ENCODE assay signal across 12 cellular contexts in the genomic region with DNA sequence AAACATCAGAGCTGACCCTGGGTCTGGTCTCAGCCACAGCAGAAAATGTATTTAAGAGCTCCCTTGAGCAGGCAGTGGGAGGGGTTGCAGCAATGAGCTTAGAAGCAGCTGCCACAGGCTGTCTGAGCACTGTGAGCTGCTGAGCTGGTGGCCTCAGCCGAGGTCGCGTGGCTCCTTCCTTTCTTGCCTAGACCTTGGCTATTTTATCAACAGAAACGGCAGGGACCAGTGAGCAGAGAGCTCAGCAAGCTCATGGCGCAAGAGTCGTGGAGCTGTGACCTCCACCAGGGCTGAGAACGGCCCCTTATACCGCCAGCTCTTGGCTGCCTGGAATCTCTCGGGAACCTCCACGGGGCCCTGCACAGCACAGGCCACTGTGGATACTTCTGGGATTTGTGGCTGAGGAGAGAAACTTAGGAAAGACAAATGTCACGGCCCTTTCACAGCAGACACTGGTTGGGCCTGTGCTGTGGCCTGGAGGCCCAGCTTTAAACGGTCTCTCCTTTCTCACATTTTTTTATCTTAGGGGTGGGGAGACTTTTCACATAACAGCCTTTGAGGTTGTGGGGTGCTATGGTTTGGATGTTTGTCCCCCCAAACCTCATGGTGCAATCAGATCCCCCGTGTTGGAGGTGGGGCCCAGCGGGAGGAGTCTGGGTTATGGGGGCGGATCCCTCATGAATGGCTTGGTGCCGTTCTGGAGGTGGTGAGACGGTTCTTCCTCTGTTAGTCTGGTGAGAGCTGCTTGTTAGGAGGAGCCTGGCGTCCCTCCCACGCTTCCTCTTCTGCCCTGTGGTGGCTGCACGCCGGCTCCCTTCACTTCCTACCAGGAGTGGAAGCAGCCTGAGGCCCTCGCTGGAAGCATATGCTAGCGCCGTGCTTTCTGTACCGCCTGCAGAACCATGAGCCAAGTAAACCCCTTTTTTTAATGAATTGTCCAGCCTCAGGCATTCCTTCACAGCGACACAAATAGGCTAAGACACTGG. TPM values are rescaled to one million over a fixed set of nuclear protein-coding genes. Genes with fewer than 3 reads are reported as not detected.
DNase-seq lines count a peak whose midpoint lies in the region; ATAC-seq and TF ChIP-seq lines count a peak whose summit lies in the region.
"Had no signal": no experiment of that assay in that cellular context is flagged by ENCODE, and none has a peak within 500 bp of the region (broad histone marks: within the 10 kb centered on the region; RNA-seq: fewer than 3 reads in every experiment).

No MANE protein-coding gene starts in this region.

- H3K4me2 ChIP-seq in Karpas-422 (ENCODE audit: low read depth, low read length, poor library complexity, severe bottlenecking): no peak overlapping the region

- H3K9me2 ChIP-seq in Karpas-422 (replicated peaks; ENCODE audit: insufficient read depth, low read length): no peaks in the 10 kb centered on the region

- TF ChIP-seq CTCF in chondrocyte (IDR thresholded peaks at IDR 0.05) (no peak), nephron (IDR thresholded peaks at IDR 0.05; ENCODE audit: unreplicated experiment in 3 of 3) (no peak)

- H3K9ac ChIP-seq in Karpas-422 (ENCODE audit: low read length): no peak overlapping the region

- no peaks in the 10 kb centered on the region for H3K9me3 ChIP-seq in Karpas-422 (ENCODE audit: low read length)
- H3K9me3 ChIP-seq in effector memory CD4-positive, alpha-beta T cell (ENCODE audit: control insufficient read depth, low read length): no peaks in the 10 kb centered on the region
- H3K9me3 ChIP-seq: tibial nerve had no signal

- no peaks in the 10 kb centered on the region for H3K36me3 ChIP-seq in Karpas-422 (ENCODE audit: insufficient read depth, low read length)
- no peaks in the 10 kb centered on the region for H3K36me3 ChIP-seq in effector memory CD4-positive, alpha-beta T cell (ENCODE audit: control insufficient read depth, insufficient read depth, low read length)
- H3K36me3 ChIP-seq: tibial nerve had no signal

- H3K79me2 ChIP-seq in Karpas-422 (ENCODE audit: low read length): no peaks in the 10 kb centered on the region

- no peaks in the 10 kb centered on the region for H3K36me3 Mint-ChIP-seq in chondrocyte (ENCODE audit: low read depth)
- no peaks in the 10 kb centered on the region for H3K36me3 Mint-ChIP-seq in nephron (ENCODE audit: low read depth)
- H3K36me3 Mint-ChIP-seq in activated T-helper 2 cell treated with anti-CD3 and anti-CD28 coated beads, Interferon-gamma antibody, Interleukin-2, Interleukin-4, amounts not matched to agents 10 μg/mL and 5 μg/mL and 100 μg/mL, durations not matched to agents 14 hours and 24 hours and 36 hours (ENCODE audit: low read depth): no peaks in the 10 kb centered on the region

- H3K9me3 Mint-ChIP-seq in chondrocyte (ENCODE audit: low read depth) (no peaks in the 10 kb centered on the region), nephron (no peaks in the 10 kb centered on the region)
- no peaks in the 10 kb centered on the region for H3K9me3 Mint-ChIP-seq in activated T-helper 2 cell treated with anti-CD3 and anti-CD28 coated beads, Interferon-gamma antibody, Interleukin-2, Interleukin-4, amounts not matched to agents 10 μg/mL and 5 μg/mL and 100 μg/mL, durations not matched to agents 14 hours and 24 hours and 36 hours

- no peak overlapping the region for H3K27ac ChIP-seq in Karpas-422 (ENCODE audit: low read length)
- no peak overlapping the region for H3K27ac ChIP-seq in effector memory CD4-positive, alpha-beta T cell (ENCODE audit: insufficient read depth, low read length, poor library complexity, severe bottlenecking)

- H3K27me3 Mint-ChIP-seq in chondrocyte (ENCODE audit: low read depth): peaks cover 2% of the 10 kb centered on the region
- peaks cover 4% of the 10 kb centered on the region for H3K27me3 Mint-ChIP-seq in nephron (ENCODE audit: low read depth)
- H3K27me3 Mint-ChIP-seq in activated T-helper 2 cell treated with anti-CD3 and anti-CD28 coated beads, Interferon-gamma antibody, Interleukin-2, Interleukin-4, amounts not matched to agents 10 μg/mL and 5 μg/mL and 100 μg/mL, durations not matched to agents 14 hours and 24 hours and 36 hours (ENCODE audit: low read depth): no peaks in the 10 kb centered on the region

- ATAC-seq in GM18502 (IDR thresholded peaks at IDR 0.05; ENCODE audit: poor library complexity, unreplicated experiment): no peak

- no peak overlapping the region for H3K4me3 Mint-ChIP-seq in chondrocyte (ENCODE audit: unreplicated experiment)
- H3K4me3 Mint-ChIP-seq in nephron: peak overlapping the region in 1 of 3 experiments; percentile 50
- no peak overlapping the region for H3K4me3 Mint-ChIP-seq in activated T-helper 2 cell treated with anti-CD3 and anti-CD28 coated beads, Interferon-gamma antibody, Interleukin-2, Interleukin-4, amounts not matched to agents 10 μg/mL and 5 μg/mL and 100 μg/mL, durations not matched to agents 14 hours and 24 hours and 36 hours (ENCODE audit: low read depth)

- peaks cover 4% of the 10 kb centered on the region for H3K4me1 ChIP-seq in Karpas-422 (ENCODE audit: low read length)
- H3K4me1 ChIP-seq in effector memory CD4-positive, alpha-beta T cell (ENCODE audit: control insufficient read depth, insufficient read depth, low read length, poor library complexity, severe bottlenecking): no peaks in the 10 kb centered on the region

- H3K4me1 Mint-ChIP-seq in chondrocyte (ENCODE audit: low read depth) (peaks cover 16% of the 10 kb centered on the region), nephron (peaks cover 50% of the 10 kb centered on the region)
- no peaks in the 10 kb centered on the region for H3K4me1 Mint-ChIP-seq in activated T-helper 2 cell treated with anti-CD3 and anti-CD28 coated beads, Interferon-gamma antibody, Interleukin-2, Interleukin-4, amounts not matched to agents 10 μg/mL and 5 μg/mL and 100 μg/mL, durations not matched to agents 14 hours and 24 hours and 36 hours (ENCODE audit: low read depth)

- peak overlapping the region; percentile 27 for H3K27ac Mint-ChIP-seq in chondrocyte (ENCODE audit: unreplicated experiment)
- H3K27ac Mint-ChIP-seq in nephron: peak overlapping the region; percentile 76 to 95 (median 94)
- no peak overlapping the region for H3K27ac Mint-ChIP-seq in activated T-helper 2 cell treated with anti-CD3 and anti-CD28 coated beads, Interferon-gamma antibody, Interleukin-2, Interleukin-4, amounts not matched to agents 10 μg/mL and 5 μg/mL and 100 μg/mL, durations not matched to agents 14 hours and 24 hours and 36 hours

- intact Hi-C loops in activated T-helper 2 cell treated with anti-CD3 and anti-CD28 coated beads, Interferon-gamma antibody, Interleukin-2, Interleukin-4, amounts not matched to agents 10 μg/mL and 5 μg/mL and 100 μg/mL, durations not matched to agents 14 hours and 24 hours and 36 hours (cut with micrococcal nuclease): no loop called here

- DNase-seq in GF-D8 (lab: John Stamatoyannopoulos, UW): peak; percentile 75
- peak; percentile 30 for DNase-seq in NCI-H510A treated with DMSO at 0.1 percent for 48 hours (lab: John Stamatoyannopoulos, UW)
- DNase-seq in chondrocyte (ENCODE audit: low spot score): no peak
- DNase-seq in Karpas-422: no peak
- no peak for DNase-seq in activated T-helper 2 cell treated with anti-CD3 and anti-CD28 coated beads, Interferon-gamma antibody, Interleukin-2, Interleukin-4, amounts not matched to agents 10 μg/mL and 5 μg/mL and 100 μg/mL, durations not matched to agents 14 hours and 24 hours and 36 hours (ENCODE audit: low spot score)
- DNase-seq in effector memory CD4-positive, alpha-beta T cell: no peak
- DNase-seq: small intestine had no signal

- H2AFZ ChIP-seq in Karpas-422 (ENCODE audit: low read length): no peak overlapping the region

- no peak overlapping the region for H3K4me3 ChIP-seq in Karpas-422 (ENCODE audit: low read length)
- H3K4me3 ChIP-seq in effector memory CD4-positive, alpha-beta T cell (ENCODE audit: insufficient read depth, low read depth, low read length, poor library complexity, severe bottlenecking): no peak overlapping the region
- H3K4me3 ChIP-seq: tibial nerve had no signal

- H4K20me1 ChIP-seq in Karpas-422 (ENCODE audit: insufficient read depth, low read depth, low read length): no peaks in the 10 kb centered on the region

- H3K27me3 ChIP-seq in Karpas-422 (ENCODE audit: low read length): no peaks in the 10 kb centered on the region
- no peaks in the 10 kb centered on the region for H3K27me3 ChIP-seq in effector memory CD4-positive, alpha-beta T cell (replicated peaks; ENCODE audit: control insufficient read depth, insufficient read depth, low read length, poor library complexity, severe bottlenecking)
- H3K27me3 ChIP-seq: tibial nerve had no signal

RNA-seq across cellular contexts. Expression of a gene that starts 1.7 kb away (rescaled TPM):
- not detected in 3 replicates for total RNA-seq in chondrocyte
- not detected in 2 replicates for total RNA-seq in Karpas-422 (2014; rRNA removed; shearing (Covaris generic); ENCODE audit: low replicate concordance)
- not detected in 2 replicates for total RNA-seq in activated T-helper 2 cell treated with anti-CD3 and anti-CD28 coated beads, Interferon-gamma antibody, Interleukin-2, Interleukin-4, amounts not matched to agents 10 μg/mL and 5 μg/mL and 100 μg/mL, durations not matched to agents 14 hours and 24 hours and 36 hours
- total RNA-seq: aorta; T-helper 2 cell treated with Interferon-gamma antibody and Interleukin-4, amounts not matched to agents 100 ng/mL and 5 ng/mL, for 36 hours had no signal

RNA-seq across cellular contexts. Expression of a gene that starts 43.6 kb away (rescaled TPM):
- not detected in 3 replicates for total RNA-seq in chondrocyte
- total RNA-seq in Karpas-422 (2014; rRNA removed; shearing (Covaris generic); ENCODE audit: low replicate concordance): not detected in 2 replicates
- total RNA-seq in activated T-helper 2 cell treated with anti-CD3 and anti-CD28 coated beads, Interferon-gamma antibody, Interleukin-2, Interleukin-4, amounts not matched to agents 10 μg/mL and 5 μg/mL and 100 μg/mL, durations not matched to agents 14 hours and 24 hours and 36 hours: not detected in 2 replicates
- total RNA-seq: T-helper 2 cell treated with Interferon-gamma antibody and Interleukin-4, amounts not matched to agents 100 ng/mL and 5 ng/mL, for 36 hours had no signal

Comparison
In these comparisons a context has a peak if more than half of its experiments do, and no peak if none do; other contexts are left out.
1. DNase-seq: peak in GF-D8 (single experiment) and NCI-H510A treated with DMSO at 0.1 percent for 48 hours (single experiment); none in chondrocyte (single experiment), Karpas-422 (single experiment), activated T-helper 2 cell treated with anti-CD3 and anti-CD28 coated beads, Interferon-gamma antibody, Interleukin-2, Interleukin-4, amounts not matched to agents 10 μg/mL and 5 μg/mL and 100 μg/mL, durations not matched to agents 14 hours and 24 hours and 36 hours (single experiment) and effector memory CD4-positive, alpha-beta T cell (0 of 3).